Comparison of ENCODE assay signal across 10 cellular contexts in the genomic region with DNA sequence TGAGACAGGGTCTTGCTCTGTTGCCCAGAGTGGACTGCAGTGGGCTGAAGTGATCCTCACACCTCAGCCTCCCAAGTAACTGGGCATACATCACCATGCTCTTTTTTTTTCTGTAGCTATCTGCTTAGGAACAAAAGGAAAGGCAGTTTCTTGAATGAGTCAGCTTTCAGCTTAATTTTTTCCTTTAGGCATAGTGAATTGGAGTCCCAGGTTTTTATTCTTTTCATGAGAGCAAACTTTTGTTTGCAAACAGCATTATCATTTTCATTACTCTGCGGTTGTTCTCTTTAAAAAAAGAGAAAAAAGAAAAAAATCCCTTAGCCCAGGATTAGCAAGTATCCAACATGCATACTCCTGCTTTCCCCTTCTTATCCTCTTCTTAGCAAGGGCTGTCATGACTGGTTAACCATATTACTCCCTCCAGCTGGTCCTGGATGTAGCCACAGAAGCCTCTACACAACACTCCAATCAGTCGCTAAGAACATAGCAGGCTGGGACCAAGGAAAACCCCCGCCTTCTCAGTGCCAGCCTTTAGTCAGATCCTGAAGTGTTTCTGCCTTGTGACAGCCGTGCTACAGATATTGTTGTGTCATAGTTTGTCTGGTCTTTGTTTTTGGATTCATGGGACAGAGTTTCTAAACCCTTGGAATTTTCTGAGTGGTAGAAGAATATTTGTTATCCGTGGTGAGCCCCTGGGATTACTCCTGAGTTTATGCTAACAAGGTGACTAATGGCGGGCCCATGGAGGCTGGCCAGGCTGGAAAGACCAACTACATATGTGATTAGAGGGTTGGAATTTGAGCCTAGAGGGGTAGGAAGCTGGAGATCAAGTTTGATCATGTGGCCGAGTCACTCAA. TPM values are rescaled to one million over a fixed set of nuclear protein-coding genes. Genes with fewer than 3 reads are reported as not detected.
DNase-seq lines count a peak whose midpoint lies in the region; ATAC-seq and TF ChIP-seq lines count a peak whose summit lies in the region.
"Had no signal": no experiment of that assay in that cellular context is flagged by ENCODE, and none has a peak within 500 bp of the region (broad histone marks: within the 10 kb centered on the region; RNA-seq: fewer than 3 reads in every experiment).

No MANE protein-coding gene starts in this region.

- H3K9me3 Mint-ChIP-seq in GM23338 = no peaks in the 10 kb centered on the region
- no peaks in the 10 kb centered on the region for H3K9me3 Mint-ChIP-seq in stimulated activated memory B cell treated with anti-CD40 and anti-IgM and Interleukin-4, amounts not matched to agents 10 μg/mL and 1 μg/mL and 100 μg/mL, for 72 hours
- H3K9me3 Mint-ChIP-seq: central memory CD8-positive, alpha-beta T cell had no signal

- H3K4me2 ChIP-seq in GM23338 (no peak overlapping the region), OCI-LY7 (ENCODE audit: low read length) (no peak overlapping the region)

- H4K20me1 ChIP-seq in GM23338 (replicated peaks; ENCODE audit: insufficient read depth) (no peaks in the 10 kb centered on the region), OCI-LY7 (ENCODE audit: insufficient read depth, low read length) (no peaks in the 10 kb centered on the region)

- TF ChIP-seq POLR2A in adrenal gland (IDR thresholded peaks at IDR 0.05) = no peak
- TF ChIP-seq POLR2A in GM18505 (IDR thresholded peaks at IDR 0.05; ENCODE audit: borderline replicate concordance, extremely low read depth, insufficient read depth, insufficient read length) = no peak

- H3K27ac ChIP-seq in GM23338 (ENCODE audit: low read depth) (no peak overlapping the region), adrenal gland (peak overlapping the region; percentile 19 to 87 (median 78)), right cardiac atrium (ENCODE audit: low read length) (peak overlapping the region; percentile 70), OCI-LY7 (ENCODE audit: low read depth, low read length, poor library complexity, severe bottlenecking) (no peak overlapping the region)

- H3K36me3 ChIP-seq in GM23338 (ENCODE audit: insufficient read depth) = no peaks in the 10 kb centered on the region
- H3K36me3 ChIP-seq in adrenal gland (replicated peaks in 1 of 2) = no peaks in the 10 kb centered on the region
- H3K36me3 ChIP-seq in OCI-LY7 (ENCODE audit: insufficient read depth, low read length) = no peaks in the 10 kb centered on the region

- BruUV-seq in OCI-LY7 (replicated peaks; lab: Mats Ljungman, UMichigan) = no TSS peak

- no peaks in the 10 kb centered on the region for H3K4me1 ChIP-seq in GM23338 (ENCODE audit: insufficient read depth)
- peaks cover 28 to 35% of the 10 kb centered on the region in 2 donors for H3K4me1 ChIP-seq in adrenal gland (replicated peaks in 1 of 2)
- H3K4me1 ChIP-seq in right cardiac atrium (ENCODE audit: control insufficient read depth, insufficient read depth, low read length) = peaks cover 9% of the 10 kb centered on the region
- H3K4me1 ChIP-seq in OCI-LY7 (ENCODE audit: insufficient read depth, low read length, poor library complexity, severe bottlenecking) = no peaks in the 10 kb centered on the region

- H3K27me3 Mint-ChIP-seq in GM23338 (ENCODE audit: insufficient read depth, low read depth, poor library complexity) = peaks cover 3% of the 10 kb centered on the region
- H3K27me3 Mint-ChIP-seq in stimulated activated memory B cell treated with anti-CD40 and anti-IgM and Interleukin-4, amounts not matched to agents 10 μg/mL and 1 μg/mL and 100 μg/mL, for 72 hours = no peaks in the 10 kb centered on the region

- no peaks in the 10 kb centered on the region for H3K36me3 Mint-ChIP-seq in GM23338 (ENCODE audit: low read depth)
- H3K36me3 Mint-ChIP-seq in stimulated activated memory B cell treated with anti-CD40 and anti-IgM and Interleukin-4, amounts not matched to agents 10 μg/mL and 1 μg/mL and 100 μg/mL, for 72 hours = peaks cover 10% of the 10 kb centered on the region

- H3K27me3 ChIP-seq in GM23338 (ENCODE audit: insufficient read depth) (no peaks in the 10 kb centered on the region), adrenal gland (no peaks in the 10 kb centered on the region), right cardiac atrium (ENCODE audit: control insufficient read depth, insufficient read depth) (no peaks in the 10 kb centered on the region)

- no peak overlapping the region for H3K4me3 Mint-ChIP-seq in GM23338
- no peak overlapping the region for H3K4me3 Mint-ChIP-seq in stimulated activated memory B cell treated with anti-CD40 and anti-IgM and Interleukin-4, amounts not matched to agents 10 μg/mL and 1 μg/mL and 100 μg/mL, for 72 hours
- H3K4me3 Mint-ChIP-seq: central memory CD8-positive, alpha-beta T cell had no signal

- intact Hi-C loops in adrenal gland (cut with DNase I) = no loop called here
- intact Hi-C loops in right cardiac atrium (cut with DNase I) = no loop called here
- intact Hi-C loops in OCI-LY7 (cut with micrococcal nuclease; ENCODE audit: unreplicated experiment) = no loop called here

- H2AFZ ChIP-seq in GM23338 (no peak overlapping the region), OCI-LY7 (ENCODE audit: low read length) (no peak overlapping the region)

- no peaks in the 10 kb centered on the region for H3F3A ChIP-seq in GM23338 (replicated peaks; ENCODE audit: low read depth)

- 0 out of 2 replicates have a peak overlapping the region, but pooled peaks have one; percentile 17 for H3K27ac Mint-ChIP-seq in GM23338
- peak overlapping the region; percentile 8 for H3K27ac Mint-ChIP-seq in stimulated activated memory B cell treated with anti-CD40 and anti-IgM and Interleukin-4, amounts not matched to agents 10 μg/mL and 1 μg/mL and 100 μg/mL, for 72 hours

- 53 to 64% (median 58%) methylated on average over 6 to 7 of the region's 7 CpGs for WGBS in adrenal gland, 4 donors
- 55% methylated on average over 7 of the region's 7 CpGs for WGBS in right cardiac atrium

- DNase-seq in GM23338 (ENCODE audit: low spot score) = no peak
- peak in 4 of 7 donors; percentile 60 to 70 (median 64) for DNase-seq in adrenal gland
- DNase-seq in right cardiac atrium = no peak
- no peak for DNase-seq in GM19240 (ENCODE audit: insufficient read length, low spot score)
- no peak for DNase-seq in OCI-LY7 (ENCODE audit: low spot score)
- DNase-seq: NCI-H1436 treated with DMSO at 0.1 percent for 48 hours had no signal

- H3K4me1 Mint-ChIP-seq in GM23338 = peaks cover 4% of the 10 kb centered on the region; the same call in 1 of the 3 replicates
- H3K4me1 Mint-ChIP-seq in stimulated activated memory B cell treated with anti-CD40 and anti-IgM and Interleukin-4, amounts not matched to agents 10 μg/mL and 1 μg/mL and 100 μg/mL, for 72 hours = peaks cover 32% of the 10 kb centered on the region
- H3K4me1 Mint-ChIP-seq: central memory CD8-positive, alpha-beta T cell had no signal

- POLR2A ChIA-PET in OCI-LY7 (lab: Charles Lee) = interaction anchor here (0.9 kb wide), 1 partner anchor 163 kb away, joined by 3 read pairs; no protein-coding TSS in a partner anchor

- H3K4me3 ChIP-seq in GM23338 (no peak overlapping the region), adrenal gland (no peak overlapping the region), right cardiac atrium (ENCODE audit: low read length) (no peak overlapping the region), OCI-LY7 (ENCODE audit: low read depth, low read length, poor library complexity, severe bottlenecking) (no peak overlapping the region)

- ATAC-seq in GM23338 (no peak), right cardiac atrium (peak in 1 of 2 donors; percentile 48), GM18505 (IDR thresholded peaks at IDR 0.05; ENCODE audit: unreplicated experiment) (no peak), GM21717 (IDR thresholded peaks at IDR 0.05; ENCODE audit: unreplicated experiment) (no peak)
- no peak for ATAC-seq in stimulated activated memory B cell treated with anti-CD40 and anti-IgM and Interleukin-4, amounts not matched to agents 10 μg/mL and 1 μg/mL and 100 μg/mL, for 72 hours

- CTCF ChIA-PET in OCI-LY7 (lab: Charles Lee; ENCODE audit: unreplicated experiment) = no interaction called here

- H3K79me2 ChIP-seq in GM23338 (replicated peaks; ENCODE audit: insufficient read depth) = no peaks in the 10 kb centered on the region
- H3K79me2 ChIP-seq in OCI-LY7 (ENCODE audit: insufficient read depth, low read depth, low read length) = no peaks in the 10 kb centered on the region

- H3K9me2 ChIP-seq in GM23338 (ENCODE audit: insufficient read depth) = 0 out of 2 replicates have a peak, but pooled peaks cover 3% of the 10 kb centered on the region
- H3K9me2 ChIP-seq in OCI-LY7 (ENCODE audit: insufficient read depth, low read length) = no peaks in the 10 kb centered on the region

- H3K9me3 ChIP-seq in adrenal gland (replicated peaks in 1 of 3) (no peaks in the 10 kb centered on the region), right cardiac atrium (ENCODE audit: control insufficient read depth, low read length) (no peaks in the 10 kb centered on the region), OCI-LY7 (ENCODE audit: low read length) (no peaks in the 10 kb centered on the region)

- TF ChIP-seq CTCF in GM23338 (conservative IDR thresholded peaks at IDR 0.05; ENCODE audit: low read depth in 2 of 2) = no peak
- no peak for TF ChIP-seq CTCF in adrenal gland (IDR thresholded peaks at IDR 0.05)
- no peak for TF ChIP-seq CTCF in OCI-LY7 (conservative IDR thresholded peaks at IDR 0.05; ENCODE audit: low read length)

TF ChIP-seq in GM23338, 12 proteins besides CTCF, POLR2A, EP300 and RAD21:
- TF ChIP-seq ZNF114 (CRISPR knock-in tag; IDR thresholded peaks at IDR 0.05) = no peak
- TF ChIP-seq EZH2 (IDR thresholded peaks at IDR 0.05; ENCODE audit: low read depth, unreplicated experiment) = no peak
- TF ChIP-seq POLR2AphosphoS5 (IDR thresholded peaks at IDR 0.05; ENCODE audit: low read depth) = no peak
- no peak for TF ChIP-seq NANOG (IDR thresholded peaks at IDR 0.05; ENCODE audit: borderline replicate concordance)
- TF ChIP-seq EZH2phosphoT487 (IDR thresholded peaks at IDR 0.05; ENCODE audit: unreplicated experiment) = no peak

RNA-seq across cellular contexts. Expression of a gene that starts 23.3 kb away (rescaled TPM):
- 7.9 and 8.9 TPM in 2 replicates for total RNA-seq in GM23338 (2014; rRNA removed; shearing (Covaris generic))
- polyA plus RNA-seq in GM23338 (2016; fragmentation: Nextera tagmentation; extraction: Ambion mirVana) (2.8 and 3.2 TPM in 2 replicates), adrenal gland (10 to 100 TPM; 79.2 to 96.4 (median 79.7) TPM), right cardiac atrium (5.4 TPM)
- total RNA-seq in adrenal gland (100 to 1,000 TPM in 4 of 8 donors, 10 to 100 TPM in 4; 61.2 to 172 (median 111) TPM), right cardiac atrium (10 to 100 TPM in 2 of 4 donors, 1 to 10 TPM in 2; 8.7 to 14.0 (median 9.7) TPM), OCI-LY7 (2022) (8.5 and 11.3 TPM in 2 replicates)
- total RNA-seq in OCI-LY7 (2014; rRNA removed; shearing (Covaris generic)) = 6.1 and 7.4 TPM in 2 replicates

Comparison
In these comparisons a context has a peak if more than half of its experiments do, and no peak if none do; other contexts are left out.
1. DNase-seq: peak in adrenal gland (4 of 7); none in GM23338 (single experiment), right cardiac atrium (0 of 3), GM19240 (single experiment) and OCI-LY7 (single experiment).
2. H3K27ac ChIP-seq: peak in adrenal gland (5 of 5) and right cardiac atrium (single experiment); none in GM23338 (single experiment) and OCI-LY7 (single experiment).